Comparison of ENCODE assay signal across 9 cellular contexts in the genomic region with DNA sequence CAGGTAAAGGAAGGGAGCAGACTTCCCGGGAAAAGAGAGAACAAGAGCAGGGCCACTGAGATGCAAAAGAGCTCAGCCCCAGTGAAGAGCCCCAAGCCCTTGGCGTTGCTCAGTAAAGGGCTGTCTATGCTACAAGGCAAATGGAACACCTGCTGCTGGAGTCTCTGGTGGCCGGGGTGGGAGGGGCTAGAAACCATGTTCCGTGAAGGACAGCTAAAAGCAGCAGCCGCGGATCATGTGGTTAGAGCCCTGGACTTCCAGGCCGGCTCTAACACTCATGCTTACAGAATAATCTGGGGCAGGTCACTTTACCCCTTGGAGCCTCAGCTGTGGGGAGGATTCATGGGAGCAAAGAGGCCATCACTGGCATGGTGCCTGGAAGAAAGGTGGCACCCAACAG. TPM values are rescaled to one million over a fixed set of nuclear protein-coding genes. Genes with fewer than 3 reads are reported as not detected.
DNase-seq lines count a peak whose midpoint lies in the region; ATAC-seq, FAIRE-seq and TF ChIP-seq lines count a peak whose summit lies in the region.
"Had no signal": no experiment of that assay in that cellular context is flagged by ENCODE, and none has a peak within 500 bp of the region (broad histone marks: within the 10 kb centered on the region; RNA-seq: fewer than 3 reads in every experiment).

No MANE protein-coding gene starts in this region.

- H3K27me3 ChIP-seq in colonic mucosa = no peaks in the 10 kb centered on the region

- no peaks in the 10 kb centered on the region for H3K36me3 ChIP-seq in colonic mucosa

- DNase-seq in D721Med (ENCODE audit: insufficient read length, low spot score) (peak; percentile 56), MV-4-11 (lab: John Stamatoyannopoulos, UW) (peak; percentile 46), colonic mucosa (no peak)
- DNase-seq in activated CD8-positive, alpha-beta T cell treated with anti-CD3 and anti-CD28 coated beads, Interleukin-2, amount 10 ng/mL, durations not matched to agents 7 days and 5 days = no peak
- DNase-seq in effector CD8-positive, alpha-beta T cell (lab: John Stamatoyannopoulos, UW) = no peak

- H3K4me1 ChIP-seq in colonic mucosa = no peaks in the 10 kb centered on the region

- H3K4me3 ChIP-seq in colonic mucosa = no peak overlapping the region

- TF ChIP-seq CTCF in D721Med (IDR thresholded peaks at IDR 0.05; ENCODE audit: insufficient read depth, missing control alignments) = no peak
- TF ChIP-seq CTCF in colonic mucosa (IDR thresholded peaks at IDR 0.05) = no peak

- ATAC-seq in GM19463 (IDR thresholded peaks at IDR 0.05; ENCODE audit: unreplicated experiment) (peak; percentile 74), HG03039 (IDR thresholded peaks at IDR 0.05; ENCODE audit: unreplicated experiment) (no peak), GM19328 (IDR thresholded peaks at IDR 0.05; ENCODE audit: unreplicated experiment) (no peak)
- ATAC-seq in activated CD8-positive, alpha-beta T cell treated with anti-CD3 and anti-CD28 coated beads, Interleukin-2, amount 10 ng/mL, durations not matched to agents 7 days and 5 days = no peak

- peaks cover 13% of the 10 kb centered on the region for H3K36me3 Mint-ChIP-seq in activated CD8-positive, alpha-beta T cell treated with anti-CD3 and anti-CD28 coated beads, Interleukin-2, amount 10 ng/mL, durations not matched to agents 7 days and 5 days (ENCODE audit: low read depth)

- no peaks in the 10 kb centered on the region for H3K9me3 ChIP-seq in colonic mucosa

- intact Hi-C loops in colonic mucosa (cut with DNase I) = no loop called here

- H3K27me3 Mint-ChIP-seq in activated CD8-positive, alpha-beta T cell treated with anti-CD3 and anti-CD28 coated beads, Interleukin-2, amount 10 ng/mL, durations not matched to agents 7 days and 5 days (ENCODE audit: low read depth) = no peaks in the 10 kb centered on the region
- H3K27me3 Mint-ChIP-seq: dendritic cell treated with granulocyte-macrophage colony-stimulating factor and Interleukin-4, amounts not matched to agents 40 ng/mL and 50 ng/mL, for 4 days had no signal

- H3K4me3 Mint-ChIP-seq in activated CD8-positive, alpha-beta T cell treated with anti-CD3 and anti-CD28 coated beads, Interleukin-2, amount 10 ng/mL, durations not matched to agents 7 days and 5 days = no peak overlapping the region
- H3K4me3 Mint-ChIP-seq: dendritic cell treated with granulocyte-macrophage colony-stimulating factor and Interleukin-4, amounts not matched to agents 40 ng/mL and 50 ng/mL, for 4 days had no signal

- POLR2A ChIA-PET in activated CD8-positive, alpha-beta T cell treated with anti-CD3 and anti-CD28 coated beads, Interleukin-2, amount 10 ng/mL, durations not matched to agents 7 days and 5 days (lab: Charles Lee) = interaction anchor here (0.6 kb wide), 1 partner anchor 321 kb away, joined by 3 read pairs; no protein-coding TSS in a partner anchor

- peak overlapping the region; percentile 30 for H3K27ac Mint-ChIP-seq in activated CD8-positive, alpha-beta T cell treated with anti-CD3 and anti-CD28 coated beads, Interleukin-2, amount 10 ng/mL, durations not matched to agents 7 days and 5 days
- H3K27ac Mint-ChIP-seq: dendritic cell treated with granulocyte-macrophage colony-stimulating factor and Interleukin-4, amounts not matched to agents 40 ng/mL and 50 ng/mL, for 4 days had no signal

- H3K27ac ChIP-seq in colonic mucosa = no peak overlapping the region

- CTCF ChIA-PET in activated CD8-positive, alpha-beta T cell treated with anti-CD3 and anti-CD28 coated beads, Interleukin-2, amount 10 ng/mL, durations not matched to agents 7 days and 5 days (lab: Charles Lee) = interaction anchor here (1.2 to 3.8 kb wide), 5 partner anchors 8 to 165 kb away, joined by 3 to 16 read pairs (median 5); partner anchors contain the start of gene POU2F2

- peaks cover 34% of the 10 kb centered on the region for H3K4me1 Mint-ChIP-seq in activated CD8-positive, alpha-beta T cell treated with anti-CD3 and anti-CD28 coated beads, Interleukin-2, amount 10 ng/mL, durations not matched to agents 7 days and 5 days (ENCODE audit: low read depth)

- no peaks in the 10 kb centered on the region for H3K9me3 Mint-ChIP-seq in activated CD8-positive, alpha-beta T cell treated with anti-CD3 and anti-CD28 coated beads, Interleukin-2, amount 10 ng/mL, durations not matched to agents 7 days and 5 days (ENCODE audit: insufficient read depth)
- H3K9me3 Mint-ChIP-seq: dendritic cell treated with granulocyte-macrophage colony-stimulating factor and Interleukin-4, amounts not matched to agents 40 ng/mL and 50 ng/mL, for 4 days had no signal

- H3K9ac ChIP-seq in colonic mucosa (ENCODE audit: low read depth in 2 of 2, low read length in 2 of 2) = no peak overlapping the region

- no peak for FAIRE-seq in D721Med (lab: Jason Lieb, UNC)

RNA-seq across cellular contexts. Expression of gene POU2F2, which starts 17.8 kb away (rescaled TPM):
- 10 to 100 TPM; 15.7 to 16.3 TPM for total RNA-seq in activated CD8-positive, alpha-beta T cell treated with anti-CD3 and anti-CD28 coated beads, Interleukin-2, amount 10 ng/mL, durations not matched to agents 7 days and 5 days
- 1 to 10 TPM; 2.1 to 4.0 TPM for total RNA-seq in colonic mucosa

RNA-seq across cellular contexts. Expression of gene ZNF574, which starts 38.4 kb away (rescaled TPM):
- 10 to 100 TPM; 14.0 to 14.3 TPM for total RNA-seq in activated CD8-positive, alpha-beta T cell treated with anti-CD3 and anti-CD28 coated beads, Interleukin-2, amount 10 ng/mL, durations not matched to agents 7 days and 5 days
- total RNA-seq in colonic mucosa = 10 to 100 TPM; 14.7 to 15.9 TPM

RNA-seq across cellular contexts. Expression of gene GRIK5, which starts 44.4 kb away (rescaled TPM):
- under 1 TPM; 0.37 to 0.73 TPM for total RNA-seq in activated CD8-positive, alpha-beta T cell treated with anti-CD3 and anti-CD28 coated beads, Interleukin-2, amount 10 ng/mL, durations not matched to agents 7 days and 5 days
- 1 to 10 TPM in 1 of 2 donors, under 1 TPM in 1; 0.62 to 2.3 TPM for total RNA-seq in colonic mucosa

Comparison
In these comparisons a context has a peak if more than half of its experiments do, and no peak if none do; other contexts are left out.
1. DNase-seq: peak in D721Med (single experiment) and MV-4-11 (single experiment); none in activated CD8-positive, alpha-beta T cell treated with anti-CD3 and anti-CD28 coated beads, Interleukin-2, amount 10 ng/mL, durations not matched to agents 7 days and 5 days (single experiment), effector CD8-positive, alpha-beta T cell (single experiment) and colonic mucosa (single experiment).